Comparison of ENCODE assay signal across 21 cellular contexts in genomic region chr13:74466015-74466414, GRCh38.
"Had no signal": no experiment of that assay in that cellular context is flagged by ENCODE, and none has a peak within 500 bp of the region (broad histone marks: within the 10 kb centered on the region; RNA-seq: fewer than 3 reads in every experiment).

No MANE protein-coding gene starts in this region.

- H3K4me3 Mint-ChIP-seq: activated CD4-positive, alpha-beta T cell treated with anti-CD3 and anti-CD28 coated beads for 36 hours; activated CD8-positive, alpha-beta T cell treated with anti-CD3 and anti-CD28 coated beads, Interleukin-2, amount 10 ng/mL, durations not matched to agents 7 days and 5 days; activated naive CD8-positive, alpha-beta T cell treated with anti-CD3 and anti-CD28 coated beads, Interleukin-2, amount 10 ng/mL, durations not matched to agents 7 days and 5 days had no signal

- H3K4me3 ChIP-seq: adrenal gland, breast epithelium, SJCRH30 had no signal

- H3K27ac Mint-ChIP-seq: activated CD4-positive, alpha-beta T cell treated with anti-CD3 and anti-CD28 coated beads for 36 hours; activated CD8-positive, alpha-beta T cell treated with anti-CD3 and anti-CD28 coated beads, Interleukin-2, amount 10 ng/mL, durations not matched to agents 7 days and 5 days; activated naive CD8-positive, alpha-beta T cell treated with anti-CD3 and anti-CD28 coated beads, Interleukin-2, amount 10 ng/mL, durations not matched to agents 7 days and 5 days had no signal

- H3K4me1 Mint-ChIP-seq: activated CD4-positive, alpha-beta T cell treated with anti-CD3 and anti-CD28 coated beads for 36 hours; activated naive CD8-positive, alpha-beta T cell treated with anti-CD3 and anti-CD28 coated beads, Interleukin-2, amount 10 ng/mL, durations not matched to agents 7 days and 5 days had no signal

- H3K36me3 Mint-ChIP-seq: activated naive CD8-positive, alpha-beta T cell treated with anti-CD3 and anti-CD28 coated beads, Interleukin-2, amount 10 ng/mL, durations not matched to agents 7 days and 5 days had no signal

- H3K9me3 Mint-ChIP-seq: activated naive CD8-positive, alpha-beta T cell treated with anti-CD3 and anti-CD28 coated beads, Interleukin-2, amount 10 ng/mL, durations not matched to agents 7 days and 5 days had no signal

- DNase-seq: activated CD4-positive, alpha-beta T cell treated with anti-CD3 and anti-CD28 coated beads for 36 hours; activated CD4-positive, alpha-beta T cell treated with anti-CD3 and anti-CD28 coated beads, Interleukin-2, amount 50 U/mL, for 4 hours; activated CD8-positive, alpha-beta memory T cell treated with anti-CD3 and anti-CD28 coated beads, Interleukin-2, amount 50 U/mL, for 48 hours; activated CD8-positive, alpha-beta T cell treated with anti-CD3 and anti-CD28 coated beads, Interleukin-2, amount 10 ng/mL, durations not matched to agents 7 days and 5 days; activated naive CD4-positive, alpha-beta T cell treated with anti-CD3 and anti-CD28 coated beads, Interleukin-2, amount 50 U/mL, for 16 hours; activated naive CD8-positive, alpha-beta T cell treated with anti-CD3 and anti-CD28 coated beads, Interleukin-2, amount 10 ng/mL, durations not matched to agents 7 days and 5 days; activated T-cell treated with anti-CD3 and anti-CD28 coated beads, Interleukin-2, amount 50 U/mL, for 1 hour; adrenal gland; anterior cingulate cortex; IMR-90; Kasumi-1; KBM-7; NCI-H2029; NCI-H2107; NK-92 treated with Interleukin-12 subunit alpha and Interleukin-12 subunit beta, amount 100 ng/mL, for 24 hours; OCI-M1; RPMI8226; SK-N-SH; T-helper 1 cell had no signal
